In genomic region chr5:150804388-150804787, GRCh38 we compare ENCODE assay signal across 9 cellular contexts. TPM values are rescaled to one million over a fixed set of nuclear protein-coding genes. Genes with fewer than 3 reads are reported as not detected.
"Had no signal": no experiment of that assay in that cellular context is flagged by ENCODE, and none has a peak within 500 bp of the region (broad histone marks: within the 10 kb centered on the region; RNA-seq: fewer than 3 reads in every experiment).

No MANE protein-coding gene starts in this region.

- H3K4me3 ChIP-seq: GM12878 had no signal

- FAIRE-seq: G401.6, GM12878, GM12891, GM12892, GM18507, GM19239 had no signal

- DNase-seq: GDM1, GF-D8 had no signal

- ATAC-seq: GM12878 had no signal

RNA-seq across cellular contexts. Expression of gene IRGM, which starts 41.9 kb away (rescaled TPM):
- total RNA-seq: G401 had no signal
